8 cellular contexts compared by ENCODE assay signal in the genomic region with DNA sequence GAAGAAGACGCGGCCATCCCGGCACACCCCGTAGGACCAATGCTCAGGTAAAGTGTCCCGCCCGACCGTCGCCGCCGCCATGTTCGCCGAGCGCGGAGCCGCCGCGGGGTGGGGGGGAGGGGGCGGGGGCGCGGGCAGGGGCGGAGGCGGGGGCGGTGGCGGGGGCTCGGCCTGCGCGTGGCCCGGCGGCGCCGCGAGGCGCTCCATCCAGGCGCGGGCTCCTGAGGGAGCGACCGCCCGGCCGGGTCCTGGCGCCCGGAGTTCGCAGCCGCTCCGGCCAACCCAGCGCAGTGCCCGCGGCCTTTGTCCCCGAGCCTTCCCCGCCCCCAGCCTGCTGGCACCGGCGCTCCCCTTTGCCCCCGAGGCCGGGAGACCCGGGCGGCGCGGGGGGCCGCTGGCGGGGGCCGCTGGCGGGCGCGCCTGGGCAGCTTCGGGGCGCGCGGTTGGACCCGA. TPM values are rescaled to one million over a fixed set of nuclear protein-coding genes. Genes with fewer than 3 reads are reported as not detected.
DNase-seq lines count a peak whose midpoint lies in the region; TF ChIP-seq lines count a peak whose summit lies in the region.

A gene with protein sequence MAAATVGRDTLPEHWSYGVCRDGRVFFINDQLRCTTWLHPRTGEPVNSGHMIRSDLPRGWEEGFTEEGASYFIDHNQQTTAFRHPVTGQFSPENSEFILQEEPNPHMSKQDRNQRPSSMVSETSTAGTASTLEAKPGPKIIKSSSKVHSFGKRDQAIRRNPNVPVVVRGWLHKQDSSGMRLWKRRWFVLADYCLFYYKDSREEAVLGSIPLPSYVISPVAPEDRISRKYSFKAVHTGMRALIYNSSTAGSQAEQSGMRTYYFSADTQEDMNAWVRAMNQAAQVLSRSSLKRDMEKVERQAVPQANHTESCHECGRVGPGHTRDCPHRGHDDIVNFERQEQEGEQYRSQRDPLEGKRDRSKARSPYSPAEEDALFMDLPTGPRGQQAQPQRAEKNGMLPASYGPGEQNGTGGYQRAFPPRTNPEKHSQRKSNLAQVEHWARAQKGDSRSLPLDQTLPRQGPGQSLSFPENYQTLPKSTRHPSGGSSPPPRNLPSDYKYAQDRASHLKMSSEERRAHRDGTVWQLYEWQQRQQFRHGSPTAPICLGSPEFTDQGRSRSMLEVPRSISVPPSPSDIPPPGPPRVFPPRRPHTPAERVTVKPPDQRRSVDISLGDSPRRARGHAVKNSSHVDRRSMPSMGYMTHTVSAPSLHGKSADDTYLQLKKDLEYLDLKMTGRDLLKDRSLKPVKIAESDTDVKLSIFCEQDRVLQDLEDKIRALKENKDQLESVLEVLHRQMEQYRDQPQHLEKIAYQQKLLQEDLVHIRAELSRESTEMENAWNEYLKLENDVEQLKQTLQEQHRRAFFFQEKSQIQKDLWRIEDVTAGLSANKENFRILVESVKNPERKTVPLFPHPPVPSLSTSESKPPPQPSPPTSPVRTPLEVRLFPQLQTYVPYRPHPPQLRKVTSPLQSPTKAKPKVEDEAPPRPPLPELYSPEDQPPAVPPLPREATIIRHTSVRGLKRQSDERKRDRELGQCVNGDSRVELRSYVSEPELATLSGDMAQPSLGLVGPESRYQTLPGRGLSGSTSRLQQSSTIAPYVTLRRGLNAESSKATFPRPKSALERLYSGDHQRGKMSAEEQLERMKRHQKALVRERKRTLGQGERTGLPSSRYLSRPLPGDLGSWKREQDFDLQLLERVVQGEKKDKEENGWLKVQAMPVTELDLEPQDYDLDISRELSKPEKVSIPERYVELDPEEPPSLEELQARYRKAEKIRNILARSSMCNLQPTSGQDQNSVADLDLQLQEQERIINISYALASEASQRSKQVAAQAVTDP (minus strand): TSS at position 94 of the 453 bp plus-strand sequence. CDS start 13 bp downstream, at position 81.

- WGBS in urinary bladder, result under 1% methylated on average over 52 of the region's 68 CpGs

- H3K4me3 ChIP-seq in OCI-LY1 (ENCODE audit: low read depth, low read length, poor library complexity, severe bottlenecking) (peak within 1 kb of the TSS; percentile 59), dorsolateral prefrontal cortex (peak within 1 kb of the TSS; percentile 37 to 86 (median 71)), urinary bladder (ENCODE audit: low read depth, low read length) (peak within 1 kb of the TSS; percentile 83)

- H3K9me3 ChIP-seq in OCI-LY1 (ENCODE audit: low read length), result no peaks in the 10 kb centered on the region

- H3K4me2 ChIP-seq in OCI-LY1 (ENCODE audit: low read length), result peak within 1 kb of the TSS; percentile 59

- DNase-seq in NCI-H1105 treated with DMSO at 0.1 percent for 48 hours (lab: John Stamatoyannopoulos, UW), result peak; percentile 34
- no peak for DNase-seq in NCI-H1105 (lab: John Stamatoyannopoulos, UW)
- no peak for DNase-seq in dorsolateral prefrontal cortex
- DNase-seq in mesenteric fat pad (ENCODE audit: low spot score), result no peak
- no peak for DNase-seq in NCI-H128 (lab: John Stamatoyannopoulos, UW; ENCODE audit: unreplicated experiment)
- no peak for DNase-seq in SIG-M5 (lab: John Stamatoyannopoulos, UW)

- H2AFZ ChIP-seq in OCI-LY1 (ENCODE audit: low read length), result no peak within 1 kb of the TSS

- TF ChIP-seq CTCF in OCI-LY1 (IDR thresholded peaks at IDR 0.05; ENCODE audit: low read length) (no peak), dorsolateral prefrontal cortex (IDR thresholded peaks at IDR 0.05 in 54 of 56, conservative IDR thresholded peaks at IDR 0.05 in 2 of 56; ENCODE audit: low read depth in 1 of 56, partially characterized antibody in 56 of 56) (no peak)

- no peaks in the 10 kb centered on the region for H3K9me2 ChIP-seq in OCI-LY1 (ENCODE audit: low read depth, low read length)

- H3K36me3 ChIP-seq in OCI-LY1 (ENCODE audit: insufficient read depth, low read length) (no peaks in the 10 kb centered on the region), urinary bladder (ENCODE audit: insufficient read depth) (no peaks in the 10 kb centered on the region)

- no peaks in the 10 kb centered on the region for H3F3A ChIP-seq in OCI-LY1 (ENCODE audit: insufficient read depth, low read length)

- H3K4me1 ChIP-seq in OCI-LY1 (ENCODE audit: insufficient read depth, low read length, severe bottlenecking) (peaks cover 3% of the 10 kb centered on the region), urinary bladder (ENCODE audit: insufficient read depth) (no peaks in the 10 kb centered on the region)

- intact Hi-C loops in dorsolateral prefrontal cortex (cut with DNase I), result loop anchor here in 1 of 2 donors (10.0 kb wide), 1 partner anchor 50 kb away; no protein-coding TSS in a partner anchor

- H3K27ac ChIP-seq in OCI-LY1 (ENCODE audit: low read depth, low read length, poor library complexity, severe bottlenecking), result no peak within 1 kb of the TSS
- H3K27ac ChIP-seq in dorsolateral prefrontal cortex, result peak within 1 kb of the TSS in 22 of 59 donors; percentile 9 to 81 (median 35)
- peak within 1 kb of the TSS; percentile 80 for H3K27ac ChIP-seq in urinary bladder (ENCODE audit: low read depth)

- H3K79me2 ChIP-seq in OCI-LY1 (ENCODE audit: insufficient read depth, low read length), result no peaks in the 10 kb centered on the region

- no peaks in the 10 kb centered on the region for H4K20me1 ChIP-seq in OCI-LY1 (ENCODE audit: insufficient read depth, low read length)

- H3K27me3 ChIP-seq in OCI-LY1 (ENCODE audit: insufficient read depth, low read length), result peaks cover 11% of the 10 kb centered on the region
- H3K27me3 ChIP-seq in dorsolateral prefrontal cortex, result peaks cover 0 to 29% (median 9%) of the 10 kb centered on the region in 45 donors

- H3K9ac ChIP-seq in OCI-LY1 (ENCODE audit: low read length), result peak within 1 kb of the TSS; percentile 8; the same call in 1 of the 2 replicates

RNA-seq across cellular contexts. Expression of the gene that starts here (rescaled TPM):
- total RNA-seq in dorsolateral prefrontal cortex, result 10 to 100 TPM in 111 of 120 experiments, 1 to 10 TPM in 9; 6.5 to 36.4 (median 15.1) TPM
- total RNA-seq in mesenteric fat pad, result 43.2 TPM
- 8.1 TPM for total RNA-seq in urinary bladder
- polyA plus RNA-seq in urinary bladder, result 8.3 TPM
